In the genomic region with DNA sequence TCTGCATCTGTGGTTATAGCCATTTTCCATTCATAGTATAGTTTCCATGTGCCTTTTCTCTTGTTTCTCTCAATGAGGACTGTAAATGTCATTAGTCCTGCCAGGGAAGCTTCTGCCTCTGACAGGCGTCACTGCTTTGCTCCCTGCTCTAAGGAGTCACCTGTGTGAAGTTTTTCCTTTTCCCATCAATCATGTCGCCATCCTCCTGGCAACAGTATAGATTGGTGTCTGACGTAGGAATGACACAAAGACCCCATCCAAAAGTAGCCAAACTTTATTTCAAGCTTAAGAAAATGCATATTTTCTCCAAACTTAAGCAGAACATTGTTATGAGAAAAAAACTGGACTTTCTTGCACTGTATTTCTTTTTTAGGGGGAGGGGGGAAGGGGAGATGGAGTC, we compare ENCODE assay signal across 3 cellular contexts.
TF ChIP-seq lines count a peak whose summit lies in the region.

No MANE protein-coding gene starts in this region.

TF ChIP-seq in HEK293T, 16 proteins besides CTCF, POLR2A, EP300 and RAD21:
- TF ChIP-seq, protein P1, sequence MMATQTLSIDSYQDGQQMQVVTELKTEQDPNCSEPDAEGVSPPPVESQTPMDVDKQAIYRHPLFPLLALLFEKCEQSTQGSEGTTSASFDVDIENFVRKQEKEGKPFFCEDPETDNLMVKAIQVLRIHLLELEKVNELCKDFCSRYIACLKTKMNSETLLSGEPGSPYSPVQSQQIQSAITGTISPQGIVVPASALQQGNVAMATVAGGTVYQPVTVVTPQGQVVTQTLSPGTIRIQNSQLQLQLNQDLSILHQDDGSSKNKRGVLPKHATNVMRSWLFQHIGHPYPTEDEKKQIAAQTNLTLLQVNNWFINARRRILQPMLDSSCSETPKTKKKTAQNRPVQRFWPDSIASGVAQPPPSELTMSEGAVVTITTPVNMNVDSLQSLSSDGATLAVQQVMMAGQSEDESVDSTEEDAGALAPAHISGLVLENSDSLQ (IDR thresholded peaks at IDR 0.05): peak; percentile 48
- TF ChIP-seq TARDBP (IDR thresholded peaks at IDR 0.05): no peak

TF ChIP-seq in K562, 482 proteins besides CTCF, POLR2A, EP300 and RAD21:
- TF ChIP-seq DIDO1 (tag; IDR thresholded peaks at IDR 0.05; ENCODE audit: low read depth): no peak
- no peak for TF ChIP-seq FOXP1 (CRISPR knock-in tag; IDR thresholded peaks at IDR 0.05)
- peak; percentile 70 for TF ChIP-seq MEIS2 (IDR thresholded peaks at IDR 0.05; ENCODE audit: partially characterized antibody)
- TF ChIP-seq, protein P2, sequence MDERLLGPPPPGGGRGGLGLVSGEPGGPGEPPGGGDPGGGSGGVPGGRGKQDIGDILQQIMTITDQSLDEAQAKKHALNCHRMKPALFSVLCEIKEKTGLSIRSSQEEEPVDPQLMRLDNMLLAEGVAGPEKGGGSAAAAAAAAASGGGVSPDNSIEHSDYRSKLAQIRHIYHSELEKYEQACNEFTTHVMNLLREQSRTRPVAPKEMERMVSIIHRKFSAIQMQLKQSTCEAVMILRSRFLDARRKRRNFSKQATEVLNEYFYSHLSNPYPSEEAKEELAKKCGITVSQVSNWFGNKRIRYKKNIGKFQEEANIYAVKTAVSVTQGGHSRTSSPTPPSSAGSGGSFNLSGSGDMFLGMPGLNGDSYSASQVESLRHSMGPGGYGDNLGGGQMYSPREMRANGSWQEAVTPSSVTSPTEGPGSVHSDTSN (CRISPR knock-in tag; IDR thresholded peaks at IDR 0.05; ENCODE audit: low read depth): no peak
- TF ChIP-seq, protein P2 (tag; conservative IDR thresholded peaks at IDR 0.05; ENCODE audit: low read depth): peak; percentile 57
- TF ChIP-seq, protein P1 (IDR thresholded peaks at IDR 0.05): peak; percentile 51
- TF ChIP-seq, protein P3, sequence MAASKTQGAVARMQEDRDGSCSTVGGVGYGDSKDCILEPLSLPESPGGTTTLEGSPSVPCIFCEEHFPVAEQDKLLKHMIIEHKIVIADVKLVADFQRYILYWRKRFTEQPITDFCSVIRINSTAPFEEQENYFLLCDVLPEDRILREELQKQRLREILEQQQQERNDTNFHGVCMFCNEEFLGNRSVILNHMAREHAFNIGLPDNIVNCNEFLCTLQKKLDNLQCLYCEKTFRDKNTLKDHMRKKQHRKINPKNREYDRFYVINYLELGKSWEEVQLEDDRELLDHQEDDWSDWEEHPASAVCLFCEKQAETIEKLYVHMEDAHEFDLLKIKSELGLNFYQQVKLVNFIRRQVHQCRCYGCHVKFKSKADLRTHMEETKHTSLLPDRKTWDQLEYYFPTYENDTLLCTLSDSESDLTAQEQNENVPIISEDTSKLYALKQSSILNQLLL (CRISPR knock-in tag; IDR thresholded peaks at IDR 0.05; ENCODE audit: borderline replicate concordance): no peak

TF ChIP-seq in neural cell, 6 proteins besides CTCF, POLR2A, EP300 and RAD21:
- TF ChIP-seq POLR2AphosphoS5 (IDR thresholded peaks at IDR 0.05) (no peak), TAF1 (IDR thresholded peaks at IDR 0.05; ENCODE audit: low read depth) (no peak), EZH2 (IDR thresholded peaks at IDR 0.05; ENCODE audit: borderline replicate concordance, insufficient read depth, low read length, poor library complexity, severe bottlenecking) (no peak), SMC3 (conservative IDR thresholded peaks at IDR 0.05; ENCODE audit: poor library complexity) (no peak), MXI1 (conservative IDR thresholded peaks at IDR 0.05; ENCODE audit: poor library complexity, severe bottlenecking) (no peak)
- TF ChIP-seq, protein P4, sequence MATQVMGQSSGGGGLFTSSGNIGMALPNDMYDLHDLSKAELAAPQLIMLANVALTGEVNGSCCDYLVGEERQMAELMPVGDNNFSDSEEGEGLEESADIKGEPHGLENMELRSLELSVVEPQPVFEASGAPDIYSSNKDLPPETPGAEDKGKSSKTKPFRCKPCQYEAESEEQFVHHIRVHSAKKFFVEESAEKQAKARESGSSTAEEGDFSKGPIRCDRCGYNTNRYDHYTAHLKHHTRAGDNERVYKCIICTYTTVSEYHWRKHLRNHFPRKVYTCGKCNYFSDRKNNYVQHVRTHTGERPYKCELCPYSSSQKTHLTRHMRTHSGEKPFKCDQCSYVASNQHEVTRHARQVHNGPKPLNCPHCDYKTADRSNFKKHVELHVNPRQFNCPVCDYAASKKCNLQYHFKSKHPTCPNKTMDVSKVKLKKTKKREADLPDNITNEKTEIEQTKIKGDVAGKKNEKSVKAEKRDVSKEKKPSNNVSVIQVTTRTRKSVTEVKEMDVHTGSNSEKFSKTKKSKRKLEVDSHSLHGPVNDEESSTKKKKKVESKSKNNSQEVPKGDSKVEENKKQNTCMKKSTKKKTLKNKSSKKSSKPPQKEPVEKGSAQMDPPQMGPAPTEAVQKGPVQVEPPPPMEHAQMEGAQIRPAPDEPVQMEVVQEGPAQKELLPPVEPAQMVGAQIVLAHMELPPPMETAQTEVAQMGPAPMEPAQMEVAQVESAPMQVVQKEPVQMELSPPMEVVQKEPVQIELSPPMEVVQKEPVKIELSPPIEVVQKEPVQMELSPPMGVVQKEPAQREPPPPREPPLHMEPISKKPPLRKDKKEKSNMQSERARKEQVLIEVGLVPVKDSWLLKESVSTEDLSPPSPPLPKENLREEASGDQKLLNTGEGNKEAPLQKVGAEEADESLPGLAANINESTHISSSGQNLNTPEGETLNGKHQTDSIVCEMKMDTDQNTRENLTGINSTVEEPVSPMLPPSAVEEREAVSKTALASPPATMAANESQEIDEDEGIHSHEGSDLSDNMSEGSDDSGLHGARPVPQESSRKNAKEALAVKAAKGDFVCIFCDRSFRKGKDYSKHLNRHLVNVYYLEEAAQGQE (IDR thresholded peaks at IDR 0.05; ENCODE audit: borderline replicate concordance): no peak
